Comparison of ENCODE assay signal across 1 cellular context in genomic region chr6:43635387-43636311, GRCh38.
A peak's percentile ranks its signal among the peaks of the same experiment; 100 is the strongest.
TF ChIP-seq lines count a peak whose summit lies in the region.

A gene with protein sequence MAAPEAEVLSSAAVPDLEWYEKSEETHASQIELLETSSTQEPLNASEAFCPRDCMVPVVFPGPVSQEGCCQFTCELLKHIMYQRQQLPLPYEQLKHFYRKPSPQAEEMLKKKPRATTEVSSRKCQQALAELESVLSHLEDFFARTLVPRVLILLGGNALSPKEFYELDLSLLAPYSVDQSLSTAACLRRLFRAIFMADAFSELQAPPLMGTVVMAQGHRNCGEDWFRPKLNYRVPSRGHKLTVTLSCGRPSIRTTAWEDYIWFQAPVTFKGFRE (plus strand): TSS chr6:43635840. CDS start chr6:43635876, 36 bp downstream.

TF ChIP-seq in WTC11, 78 proteins besides CTCF, POLR2A, EP300 and RAD21 (continued from another document and continues in another):
- TF ChIP-seq ZNF263 (CRISPR knock-in tag; IDR thresholded peaks at IDR 0.05; ENCODE audit: low read depth) (no peak), NR2C2 (CRISPR knock-in tag; IDR thresholded peaks at IDR 0.05) (no peak), FOXJ3 (CRISPR knock-in tag; IDR thresholded peaks at IDR 0.05; ENCODE audit: borderline replicate concordance) (no peak), ATF1 (CRISPR knock-in tag; IDR thresholded peaks at IDR 0.05) (no peak), NFYB (CRISPR knock-in tag; conservative IDR thresholded peaks at IDR 0.05; ENCODE audit: low read depth) (no peak), JAZF1 (CRISPR knock-in tag; IDR thresholded peaks at IDR 0.05) (no peak), NFATC4 (CRISPR knock-in tag; IDR thresholded peaks at IDR 0.05) (no peak), CBFB (CRISPR knock-in tag; IDR thresholded peaks at IDR 0.05; ENCODE audit: low read depth) (no peak), ZSCAN18 (CRISPR knock-in tag; IDR thresholded peaks at IDR 0.05) (no peak), ELF4 (CRISPR knock-in tag; IDR thresholded peaks at IDR 0.05; ENCODE audit: low read depth) (no peak), OVOL2 (CRISPR knock-in tag; IDR thresholded peaks at IDR 0.05; ENCODE audit: borderline replicate concordance) (no peak), GABPB1 (CRISPR knock-in tag; IDR thresholded peaks at IDR 0.05) (peak; percentile 63), GTF2I (CRISPR knock-in tag; conservative IDR thresholded peaks at IDR 0.05) (0 out of 2 replicates have a peak, but pooled peaks have one; percentile 17), HMGXB4 (CRISPR knock-in tag; IDR thresholded peaks at IDR 0.05) (no peak), ETV6 (CRISPR knock-in tag; IDR thresholded peaks at IDR 0.05) (0 out of 2 replicates have a peak, but pooled peaks have one; percentile 29), ZNF317 (CRISPR knock-in tag; IDR thresholded peaks at IDR 0.05; ENCODE audit: borderline replicate concordance, low read depth) (no peak), ARID4B (CRISPR knock-in tag; IDR thresholded peaks at IDR 0.05; ENCODE audit: borderline replicate concordance) (peak; percentile 75; the same call in 1 of the 2 replicates), NR1H2 (CRISPR knock-in tag; IDR thresholded peaks at IDR 0.05) (no peak), PRRX2 (CRISPR knock-in tag; IDR thresholded peaks at IDR 0.05) (no peak), ZNF138 (CRISPR knock-in tag; conservative IDR thresholded peaks at IDR 0.05) (no peak), ZNF423 (CRISPR knock-in tag; IDR thresholded peaks at IDR 0.05) (0 out of 2 replicates have a peak, but pooled peaks have one; percentile 16), TEAD4 (CRISPR knock-in tag; IDR thresholded peaks at IDR 0.05) (no peak), KAT7 (CRISPR knock-in tag; IDR thresholded peaks at IDR 0.05; ENCODE audit: borderline replicate concordance) (0 out of 2 replicates have a peak, but pooled peaks have one; percentile 30), ZBTB21 (CRISPR knock-in tag; IDR thresholded peaks at IDR 0.05; ENCODE audit: borderline replicate concordance) (no peak), CREM (CRISPR knock-in tag; IDR thresholded peaks at IDR 0.05) (0 out of 2 replicates have a peak, but pooled peaks have one; percentile 52), ESRRA (CRISPR knock-in tag; IDR thresholded peaks at IDR 0.05; ENCODE audit: borderline replicate concordance) (no peak), USF2 (CRISPR knock-in tag; IDR thresholded peaks at IDR 0.05) (no peak), SMAD3 (CRISPR knock-in tag; IDR thresholded peaks at IDR 0.05; ENCODE audit: borderline replicate concordance) (no peak), CDX4 (CRISPR knock-in tag; IDR thresholded peaks at IDR 0.05; ENCODE audit: borderline replicate concordance) (no peak), ZNF416 (CRISPR knock-in tag; IDR thresholded peaks at IDR 0.05) (no peak), RELA (CRISPR knock-in tag; IDR thresholded peaks at IDR 0.05; ENCODE audit: borderline replicate concordance) (no peak), MLX (CRISPR knock-in tag; IDR thresholded peaks at IDR 0.05) (no peak), TCF7 (CRISPR knock-in tag; IDR thresholded peaks at IDR 0.05; ENCODE audit: low read depth) (no peak)
- TF ChIP-seq, protein P1, sequence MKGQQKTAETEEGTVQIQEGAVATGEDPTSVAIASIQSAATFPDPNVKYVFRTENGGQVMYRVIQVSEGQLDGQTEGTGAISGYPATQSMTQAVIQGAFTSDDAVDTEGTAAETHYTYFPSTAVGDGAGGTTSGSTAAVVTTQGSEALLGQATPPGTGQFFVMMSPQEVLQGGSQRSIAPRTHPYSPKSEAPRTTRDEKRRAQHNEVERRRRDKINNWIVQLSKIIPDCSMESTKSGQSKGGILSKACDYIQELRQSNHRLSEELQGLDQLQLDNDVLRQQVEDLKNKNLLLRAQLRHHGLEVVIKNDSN (CRISPR knock-in tag; IDR thresholded peaks at IDR 0.05), result no peak
- TF ChIP-seq, protein P2, sequence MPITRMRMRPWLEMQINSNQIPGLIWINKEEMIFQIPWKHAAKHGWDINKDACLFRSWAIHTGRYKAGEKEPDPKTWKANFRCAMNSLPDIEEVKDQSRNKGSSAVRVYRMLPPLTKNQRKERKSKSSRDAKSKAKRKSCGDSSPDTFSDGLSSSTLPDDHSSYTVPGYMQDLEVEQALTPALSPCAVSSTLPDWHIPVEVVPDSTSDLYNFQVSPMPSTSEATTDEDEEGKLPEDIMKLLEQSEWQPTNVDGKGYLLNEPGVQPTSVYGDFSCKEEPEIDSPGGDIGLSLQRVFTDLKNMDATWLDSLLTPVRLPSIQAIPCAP (CRISPR knock-in tag; IDR thresholded peaks at IDR 0.05), result no peak
- TF ChIP-seq, protein P3, sequence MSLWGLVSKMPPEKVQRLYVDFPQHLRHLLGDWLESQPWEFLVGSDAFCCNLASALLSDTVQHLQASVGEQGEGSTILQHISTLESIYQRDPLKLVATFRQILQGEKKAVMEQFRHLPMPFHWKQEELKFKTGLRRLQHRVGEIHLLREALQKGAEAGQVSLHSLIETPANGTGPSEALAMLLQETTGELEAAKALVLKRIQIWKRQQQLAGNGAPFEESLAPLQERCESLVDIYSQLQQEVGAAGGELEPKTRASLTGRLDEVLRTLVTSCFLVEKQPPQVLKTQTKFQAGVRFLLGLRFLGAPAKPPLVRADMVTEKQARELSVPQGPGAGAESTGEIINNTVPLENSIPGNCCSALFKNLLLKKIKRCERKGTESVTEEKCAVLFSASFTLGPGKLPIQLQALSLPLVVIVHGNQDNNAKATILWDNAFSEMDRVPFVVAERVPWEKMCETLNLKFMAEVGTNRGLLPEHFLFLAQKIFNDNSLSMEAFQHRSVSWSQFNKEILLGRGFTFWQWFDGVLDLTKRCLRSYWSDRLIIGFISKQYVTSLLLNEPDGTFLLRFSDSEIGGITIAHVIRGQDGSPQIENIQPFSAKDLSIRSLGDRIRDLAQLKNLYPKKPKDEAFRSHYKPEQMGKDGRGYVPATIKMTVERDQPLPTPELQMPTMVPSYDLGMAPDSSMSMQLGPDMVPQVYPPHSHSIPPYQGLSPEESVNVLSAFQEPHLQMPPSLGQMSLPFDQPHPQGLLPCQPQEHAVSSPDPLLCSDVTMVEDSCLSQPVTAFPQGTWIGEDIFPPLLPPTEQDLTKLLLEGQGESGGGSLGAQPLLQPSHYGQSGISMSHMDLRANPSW (CRISPR knock-in tag; conservative IDR thresholded peaks at IDR 0.05; ENCODE audit: low read depth), result no peak
- TF ChIP-seq, protein P4, sequence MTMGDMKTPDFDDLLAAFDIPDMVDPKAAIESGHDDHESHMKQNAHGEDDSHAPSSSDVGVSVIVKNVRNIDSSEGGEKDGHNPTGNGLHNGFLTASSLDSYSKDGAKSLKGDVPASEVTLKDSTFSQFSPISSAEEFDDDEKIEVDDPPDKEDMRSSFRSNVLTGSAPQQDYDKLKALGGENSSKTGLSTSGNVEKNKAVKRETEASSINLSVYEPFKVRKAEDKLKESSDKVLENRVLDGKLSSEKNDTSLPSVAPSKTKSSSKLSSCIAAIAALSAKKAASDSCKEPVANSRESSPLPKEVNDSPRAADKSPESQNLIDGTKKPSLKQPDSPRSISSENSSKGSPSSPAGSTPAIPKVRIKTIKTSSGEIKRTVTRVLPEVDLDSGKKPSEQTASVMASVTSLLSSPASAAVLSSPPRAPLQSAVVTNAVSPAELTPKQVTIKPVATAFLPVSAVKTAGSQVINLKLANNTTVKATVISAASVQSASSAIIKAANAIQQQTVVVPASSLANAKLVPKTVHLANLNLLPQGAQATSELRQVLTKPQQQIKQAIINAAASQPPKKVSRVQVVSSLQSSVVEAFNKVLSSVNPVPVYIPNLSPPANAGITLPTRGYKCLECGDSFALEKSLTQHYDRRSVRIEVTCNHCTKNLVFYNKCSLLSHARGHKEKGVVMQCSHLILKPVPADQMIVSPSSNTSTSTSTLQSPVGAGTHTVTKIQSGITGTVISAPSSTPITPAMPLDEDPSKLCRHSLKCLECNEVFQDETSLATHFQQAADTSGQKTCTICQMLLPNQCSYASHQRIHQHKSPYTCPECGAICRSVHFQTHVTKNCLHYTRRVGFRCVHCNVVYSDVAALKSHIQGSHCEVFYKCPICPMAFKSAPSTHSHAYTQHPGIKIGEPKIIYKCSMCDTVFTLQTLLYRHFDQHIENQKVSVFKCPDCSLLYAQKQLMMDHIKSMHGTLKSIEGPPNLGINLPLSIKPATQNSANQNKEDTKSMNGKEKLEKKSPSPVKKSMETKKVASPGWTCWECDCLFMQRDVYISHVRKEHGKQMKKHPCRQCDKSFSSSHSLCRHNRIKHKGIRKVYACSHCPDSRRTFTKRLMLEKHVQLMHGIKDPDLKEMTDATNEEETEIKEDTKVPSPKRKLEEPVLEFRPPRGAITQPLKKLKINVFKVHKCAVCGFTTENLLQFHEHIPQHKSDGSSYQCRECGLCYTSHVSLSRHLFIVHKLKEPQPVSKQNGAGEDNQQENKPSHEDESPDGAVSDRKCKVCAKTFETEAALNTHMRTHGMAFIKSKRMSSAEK (CRISPR knock-in tag; IDR thresholded peaks at IDR 0.05; ENCODE audit: borderline replicate concordance), result no peak
- TF ChIP-seq, protein P5, sequence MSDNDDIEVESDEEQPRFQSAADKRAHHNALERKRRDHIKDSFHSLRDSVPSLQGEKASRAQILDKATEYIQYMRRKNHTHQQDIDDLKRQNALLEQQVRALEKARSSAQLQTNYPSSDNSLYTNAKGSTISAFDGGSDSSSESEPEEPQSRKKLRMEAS (CRISPR knock-in tag; IDR thresholded peaks at IDR 0.05), result peak; percentile 76
